Comparison of ENCODE assay signal across 8 cellular contexts in the genomic region with DNA sequence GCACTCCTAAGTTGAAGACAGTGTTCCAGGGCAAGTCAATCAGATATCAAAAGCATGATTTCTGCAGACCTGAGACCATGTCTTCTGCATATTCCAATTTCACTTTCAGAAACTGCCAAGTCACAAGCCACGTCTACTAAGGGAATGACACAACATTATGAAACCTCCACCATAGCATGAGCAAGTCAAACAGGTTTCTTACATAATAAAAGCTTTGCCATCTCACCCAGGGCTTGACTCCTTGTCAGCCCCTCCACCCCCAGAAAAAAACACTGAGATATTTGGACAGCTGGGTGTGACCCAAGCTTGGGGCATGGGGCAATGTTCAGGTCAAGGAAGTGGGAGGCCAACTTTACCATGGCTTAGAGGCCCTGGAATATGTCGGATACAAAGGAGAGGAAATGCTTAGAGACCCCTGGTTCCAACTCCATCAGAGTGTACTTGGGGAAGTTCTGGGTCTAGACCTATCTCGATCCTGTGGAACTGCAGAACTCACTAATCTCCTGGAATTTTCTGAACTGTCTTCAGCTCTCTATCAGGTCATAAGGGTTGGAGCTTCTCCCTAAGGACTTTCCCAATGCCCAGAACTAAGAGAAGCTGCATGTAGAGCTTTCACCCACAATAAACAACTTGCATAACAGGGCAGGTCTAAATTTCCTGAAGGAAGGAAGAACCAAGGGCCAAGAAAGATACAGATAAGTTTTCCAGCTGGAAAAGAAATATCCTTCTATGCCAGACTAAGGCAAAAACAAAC.
A peak's percentile ranks its signal among the peaks of the same experiment; 100 is the strongest.
DNase-seq lines count a peak whose midpoint lies in the region; ATAC-seq and TF ChIP-seq lines count a peak whose summit lies in the region.

No MANE protein-coding gene starts in this region.

- WGBS in suprapubic skin = 50% methylated on average over 3 of the region's 3 CpGs

- peak; percentile 76 to 78 for ATAC-seq in activated T-cell treated with anti-CD3 and anti-CD28 coated beads, Interleukin-2, amount 50 U/mL, for 72 hours (replicated peaks in 1 of 2)
- ATAC-seq in HG03439 (IDR thresholded peaks at IDR 0.05; ENCODE audit: unreplicated experiment) = peak; percentile 81

- H3K4me1 Mint-ChIP-seq in activated T-cell treated with anti-CD3 and anti-CD28 coated beads, Interleukin-2, amount 50 U/mL, for 72 hours (ENCODE audit: low read depth) = peaks cover 51% of the 10 kb centered on the region

- TF ChIP-seq CTCF in cardiac fibroblast (IDR thresholded peaks at IDR 0.05; ENCODE audit: low read depth, low read length) = no peak
- TF ChIP-seq CTCF in suprapubic skin (IDR thresholded peaks at IDR 0.05) = no peak

- H3K4me1 ChIP-seq in suprapubic skin = peaks cover 22% of the 10 kb centered on the region

- peak overlapping the region; percentile 71 for H3K27ac ChIP-seq in suprapubic skin

- H3K4me3 Mint-ChIP-seq in activated T-cell treated with anti-CD3 and anti-CD28 coated beads, Interleukin-2, amount 50 U/mL, for 72 hours = no peak overlapping the region

- H3K36me3 Mint-ChIP-seq in activated T-cell treated with anti-CD3 and anti-CD28 coated beads, Interleukin-2, amount 50 U/mL, for 72 hours (ENCODE audit: insufficient read depth in 2 of 2) = peaks cover 9 to 12% of the 10 kb centered on the region in 2 donors

- peaks cover 2% of the 10 kb centered on the region for H3K9me3 ChIP-seq in suprapubic skin

- peaks cover 8 to 10% of the 10 kb centered on the region in 2 donors for H3K9me3 Mint-ChIP-seq in activated T-cell treated with anti-CD3 and anti-CD28 coated beads, Interleukin-2, amount 50 U/mL, for 72 hours

- no peak for TF ChIP-seq EP300 in suprapubic skin (IDR thresholded peaks at IDR 0.05)

- H3K4me3 ChIP-seq in cardiac fibroblast (replicated peaks in 1 of 2; ENCODE audit: low read depth in 2 of 2, low read length in 2 of 2) = no peak overlapping the region
- H3K4me3 ChIP-seq in suprapubic skin = no peak overlapping the region

- TF ChIP-seq POLR2A in suprapubic skin (IDR thresholded peaks at IDR 0.05) = no peak

- peaks cover 40% of the 10 kb centered on the region for H3K27me3 Mint-ChIP-seq in activated T-cell treated with anti-CD3 and anti-CD28 coated beads, Interleukin-2, amount 50 U/mL, for 72 hours (ENCODE audit: low read depth)

- H3K27ac Mint-ChIP-seq in activated T-cell treated with anti-CD3 and anti-CD28 coated beads, Interleukin-2, amount 50 U/mL, for 72 hours = peak overlapping the region; percentile 6

- no peaks in the 10 kb centered on the region for H3K36me3 ChIP-seq in suprapubic skin

- peak; percentile 17 to 30 for DNase-seq in activated T-cell treated with anti-CD3 and anti-CD28 coated beads, Interleukin-2, amount 50 U/mL, for 72 hours
- DNase-seq in activated T-cell treated with anti-CD3 and anti-CD28 coated beads, Interleukin-2, amount 50 U/mL, for 1 hour = no peak
- DNase-seq in cardiac fibroblast (ENCODE audit: low read depth in 2 of 2) (peak; percentile 53 to 61), suprapubic skin (ENCODE audit: low spot score in 2 of 2) (no peak), occipital lobe (lab: John Stamatoyannopoulos, UW) (no peak), putamen (ENCODE audit: low spot score) (no peak), AG20443 (ENCODE audit: low spot score) (no peak)

- no peaks in the 10 kb centered on the region for H3K27me3 ChIP-seq in suprapubic skin

Comparison
In these comparisons a context has a peak if more than half of its experiments do, and no peak if none do; other contexts are left out.
1. DNase-seq: peak in activated T-cell treated with anti-CD3 and anti-CD28 coated beads, Interleukin-2, amount 50 U/mL, for 72 hours (2 of 2) and cardiac fibroblast (2 of 2); none in activated T-cell treated with anti-CD3 and anti-CD28 coated beads, Interleukin-2, amount 50 U/mL, for 1 hour (single experiment), suprapubic skin (0 of 2), occipital lobe (single experiment), putamen (single experiment) and AG20443 (single experiment).